8 cellular contexts compared by ENCODE assay signal in the genomic region with DNA sequence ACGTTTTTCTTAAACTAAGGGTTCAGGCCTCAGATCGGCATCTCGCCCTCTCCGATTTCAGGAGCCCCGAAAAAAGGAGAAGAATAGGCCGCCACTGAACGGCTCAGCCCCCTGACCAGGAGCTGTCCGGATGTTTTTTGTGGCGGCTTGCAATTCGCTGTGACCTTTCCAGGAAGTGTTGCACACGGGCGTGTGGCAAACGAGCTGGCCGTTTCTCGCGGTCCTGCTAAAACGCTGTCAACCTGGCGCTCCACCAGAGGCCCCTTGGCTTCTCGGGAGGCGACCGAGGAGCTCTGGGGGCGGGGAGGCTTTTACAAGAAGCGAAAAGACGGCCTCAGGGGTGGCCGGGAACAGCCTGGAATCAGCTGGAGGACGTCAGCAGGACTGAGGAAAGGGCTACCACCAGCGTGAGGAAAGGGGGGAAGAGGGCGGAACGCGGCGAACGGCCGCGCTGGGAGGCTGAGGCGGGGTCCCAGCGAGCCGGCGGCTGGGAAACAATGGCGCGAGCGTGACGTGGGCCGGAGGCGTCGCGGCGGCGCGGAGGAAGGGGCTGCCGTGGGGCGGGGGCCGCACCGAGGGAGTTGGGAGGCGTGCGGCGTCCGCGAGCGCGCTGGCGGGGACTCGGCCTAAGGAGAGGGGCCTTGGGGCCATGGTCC.
A peak's percentile ranks its signal among the peaks of the same experiment; 100 is the strongest.
DNase-seq lines count a peak whose midpoint lies in the region; ATAC-seq and TF ChIP-seq lines count a peak whose summit lies in the region.

No MANE protein-coding gene starts in this region.

- peak overlapping the region; percentile 90 for H3K4me3 ChIP-seq in coronary artery

- TF ChIP-seq CTCF in coronary artery (IDR thresholded peaks at IDR 0.05), result no peak

- peak; percentile 66 for ATAC-seq in HG02943 (IDR thresholded peaks at IDR 0.05; ENCODE audit: low read depth, unreplicated experiment)

- peak; percentile 74 for DNase-seq in NK-92 treated with Interleukin-12 subunit alpha and Interleukin-12 subunit beta, amount 100 ng/mL, for 24 hours (lab: John Stamatoyannopoulos, UW)
- DNase-seq in NK-92 (lab: John Stamatoyannopoulos, UW; ENCODE audit: unreplicated experiment), result no peak
- peak; percentile 5 to 51 for DNase-seq in NCI-H446 (lab: John Stamatoyannopoulos, UW)
- DNase-seq in activated CD4-positive, alpha-beta T cell treated with anti-CD3 and anti-CD28 coated beads for 24 hours (ENCODE audit: low read depth in 2 of 2), result peak; percentile 26 to 40
- peak; percentile 90 for DNase-seq in coronary artery (ENCODE audit: low spot score)
- DNase-seq in left kidney (ENCODE audit: low read depth, low spot score), result peak; percentile 89
- DNase-seq in stimulated activated CD4-positive, alpha-beta T cell treated with anti-CD3 and anti-CD28 coated beads, Interleukin-1b, Interleukin-23, amount 100 ng/mL, for 48 hours, result peak; percentile 61

- H3K27ac ChIP-seq in coronary artery, result peak overlapping the region; percentile 92 to 98
